Comparison of ENCODE assay signal across 10 cellular contexts in genomic region chr6:135114355-135115145, GRCh38. TPM values are rescaled to one million over a fixed set of nuclear protein-coding genes. Genes with fewer than 3 reads are reported as not detected.
DNase-seq lines count a peak whose midpoint lies in the region; ATAC-seq lines count a peak whose summit lies in the region.
"Had no signal": no experiment of that assay in that cellular context is flagged by ENCODE, and none has a peak within 500 bp of the region (broad histone marks: within the 10 kb centered on the region; RNA-seq: fewer than 3 reads in every experiment).

No MANE protein-coding gene starts in this region.

- peak; percentile 58 for ATAC-seq in HG03025 (IDR thresholded peaks at IDR 0.05; ENCODE audit: low FRiP score, unreplicated experiment)
- ATAC-seq in activated CD8-positive, alpha-beta memory T cell treated with anti-CD3 and anti-CD28 coated beads, Interleukin-2, amount 10 ng/mL, durations not matched to agents 7 days and 5 days: peak; percentile 84

- in situ Hi-C loops in HAP-1 (cut with MboI; ENCODE audit: low sequenced_read_pairs): no loop called here

- CTCF ChIA-PET in activated CD8-positive, alpha-beta memory T cell treated with anti-CD3 and anti-CD28 coated beads, Interleukin-2, amount 10 ng/mL, durations not matched to agents 7 days and 5 days (lab: Charles Lee): interaction anchor here (0.6 to 2.3 kb wide), 11 partner anchors 11 to 868 kb away, joined by 3 to 13 read pairs (median 5); partner anchors contain the start of gene MYB

- no peaks in the 10 kb centered on the region for H3K36me3 ChIP-seq in HAP-1 (replicated peaks)
- H3K36me3 ChIP-seq: neutrophil, tibial artery had no signal

- H3K4me1 Mint-ChIP-seq in activated CD8-positive, alpha-beta memory T cell treated with anti-CD3 and anti-CD28 coated beads, Interleukin-2, amount 10 ng/mL, durations not matched to agents 7 days and 5 days: peaks cover 83% of the 10 kb centered on the region

- H3K4me1 ChIP-seq in HAP-1: no peaks in the 10 kb centered on the region
- H3K4me1 ChIP-seq: tibial artery had no signal

- peaks cover 23% of the 10 kb centered on the region for H3K36me3 Mint-ChIP-seq in activated CD8-positive, alpha-beta memory T cell treated with anti-CD3 and anti-CD28 coated beads, Interleukin-2, amount 10 ng/mL, durations not matched to agents 7 days and 5 days

- peak in 2 of 3 donors; percentile 56 to 62 for DNase-seq in stimulated activated CD4-positive, alpha-beta T cell treated with anti-CD3 and anti-CD28 coated beads, Interleukin-12 subunit alpha, Interleukin-12 subunit beta, amount 100 ng/mL, for 48 hours (ENCODE audit: low read depth in 2 of 3, low spot score in 1 of 3)
- DNase-seq in stimulated activated CD4-positive, alpha-beta T cell treated with anti-CD3 and anti-CD28 coated beads, Interleukin-12 subunit alpha, Interleukin-12 subunit beta, amount 100 ng/mL, for 4 hours: no peak
- peak; percentile 86 for DNase-seq in activated CD8-positive, alpha-beta memory T cell treated with anti-CD3 and anti-CD28 coated beads, Interleukin-2, amount 10 ng/mL, durations not matched to agents 7 days and 5 days
- DNase-seq in foreskin melanocyte (no peak), HAP-1 (ENCODE audit: low spot score in 2 of 2) (no peak), COLO829 (ENCODE audit: low spot score) (no peak), amygdala (lab: John Stamatoyannopoulos, UW) (no peak)
- DNase-seq: tibial artery had no signal

- H3K9me3 ChIP-seq in HAP-1: no peaks in the 10 kb centered on the region
- H3K9me3 ChIP-seq: neutrophil, tibial artery had no signal

- no peaks in the 10 kb centered on the region for H3K27me3 Mint-ChIP-seq in activated CD8-positive, alpha-beta memory T cell treated with anti-CD3 and anti-CD28 coated beads, Interleukin-2, amount 10 ng/mL, durations not matched to agents 7 days and 5 days

- H3K27ac Mint-ChIP-seq in activated CD8-positive, alpha-beta memory T cell treated with anti-CD3 and anti-CD28 coated beads, Interleukin-2, amount 10 ng/mL, durations not matched to agents 7 days and 5 days: peak overlapping the region; percentile 94

- H3K4me3 Mint-ChIP-seq in activated CD8-positive, alpha-beta memory T cell treated with anti-CD3 and anti-CD28 coated beads, Interleukin-2, amount 10 ng/mL, durations not matched to agents 7 days and 5 days: peak overlapping the region; percentile 47

- H3K9me3 Mint-ChIP-seq in activated CD8-positive, alpha-beta memory T cell treated with anti-CD3 and anti-CD28 coated beads, Interleukin-2, amount 10 ng/mL, durations not matched to agents 7 days and 5 days (ENCODE audit: low read depth): peaks cover 4% of the 10 kb centered on the region

- no peak overlapping the region for H3K4me3 ChIP-seq in HAP-1
- H3K4me3 ChIP-seq: tibial artery had no signal

- no peaks in the 10 kb centered on the region for H3K27me3 ChIP-seq in HAP-1 (ENCODE audit: low read depth)
- H3K27me3 ChIP-seq: neutrophil, tibial artery had no signal

RNA-seq across cellular contexts. Expression of gene HBS1L, which starts 59.9 kb away (rescaled TPM):
- 100 to 1,000 TPM in 1 of 2 experiments, 10 to 100 TPM in 1; 92.2 to 112 TPM for total RNA-seq in activated CD8-positive, alpha-beta memory T cell treated with anti-CD3 and anti-CD28 coated beads, Interleukin-2, amount 10 ng/mL, durations not matched to agents 7 days and 5 days

Comparison
In these comparisons a context has a peak if more than half of its experiments do, and no peak if none do; other contexts are left out.
1. DNase-seq: peak in stimulated activated CD4-positive, alpha-beta T cell treated with anti-CD3 and anti-CD28 coated beads, Interleukin-12 subunit alpha, Interleukin-12 subunit beta, amount 100 ng/mL, for 48 hours (2 of 3) and activated CD8-positive, alpha-beta memory T cell treated with anti-CD3 and anti-CD28 coated beads, Interleukin-2, amount 10 ng/mL, durations not matched to agents 7 days and 5 days (single experiment); none in stimulated activated CD4-positive, alpha-beta T cell treated with anti-CD3 and anti-CD28 coated beads, Interleukin-12 subunit alpha, Interleukin-12 subunit beta, amount 100 ng/mL, for 4 hours (single experiment), foreskin melanocyte (single experiment), HAP-1 (0 of 2), COLO829 (single experiment) and amygdala (0 of 56).